ENCODE assay signal across 17 cellular contexts in the genomic region with DNA sequence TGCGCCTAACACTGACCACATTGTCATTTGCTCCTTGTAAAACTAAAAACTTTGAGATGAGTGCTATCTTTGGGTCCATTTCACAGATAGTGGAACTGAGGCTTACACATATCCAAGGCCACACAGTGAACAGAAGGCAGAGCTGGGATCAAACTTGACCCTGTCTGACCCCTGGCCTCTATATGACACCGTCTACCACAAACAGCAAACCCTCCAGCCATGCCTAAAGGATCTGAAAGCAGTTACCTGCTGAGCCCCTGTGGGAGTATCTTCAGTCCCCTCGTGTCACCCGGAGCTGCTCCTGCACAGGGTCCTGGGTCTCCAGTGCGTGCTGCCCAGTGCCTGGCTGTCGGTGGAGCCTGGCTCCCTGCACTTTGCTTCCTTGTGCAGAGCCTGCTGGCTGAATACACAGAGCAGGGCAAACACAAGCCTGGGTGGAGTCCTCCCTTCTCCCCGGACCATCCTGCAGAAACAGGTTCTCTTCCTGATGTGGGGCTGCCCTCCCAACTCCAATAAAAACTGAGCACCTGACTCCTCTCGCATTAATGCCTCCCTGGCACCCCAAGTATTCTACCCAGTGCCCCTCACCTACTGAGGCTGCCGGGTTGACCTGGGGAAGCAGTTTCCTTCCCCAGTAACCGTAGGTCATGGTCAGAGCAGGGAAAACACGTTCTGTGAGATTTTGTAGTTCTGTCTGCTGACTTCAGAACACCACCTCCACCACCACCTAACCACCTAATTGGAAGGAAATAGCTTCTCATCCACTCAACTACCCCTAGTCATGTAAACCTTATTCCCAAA. TPM values are rescaled to one million over a fixed set of nuclear protein-coding genes. Genes with fewer than 3 reads are reported as not detected.
A peak's percentile ranks its signal among the peaks of the same experiment; 100 is the strongest.
DNase-seq lines count a peak whose midpoint lies in the region; ATAC-seq and TF ChIP-seq lines count a peak whose summit lies in the region.
"Had no signal": no experiment of that assay in that cellular context is flagged by ENCODE, and none has a peak within 500 bp of the region (broad histone marks: within the 10 kb centered on the region; RNA-seq: fewer than 3 reads in every experiment).

A gene with protein sequence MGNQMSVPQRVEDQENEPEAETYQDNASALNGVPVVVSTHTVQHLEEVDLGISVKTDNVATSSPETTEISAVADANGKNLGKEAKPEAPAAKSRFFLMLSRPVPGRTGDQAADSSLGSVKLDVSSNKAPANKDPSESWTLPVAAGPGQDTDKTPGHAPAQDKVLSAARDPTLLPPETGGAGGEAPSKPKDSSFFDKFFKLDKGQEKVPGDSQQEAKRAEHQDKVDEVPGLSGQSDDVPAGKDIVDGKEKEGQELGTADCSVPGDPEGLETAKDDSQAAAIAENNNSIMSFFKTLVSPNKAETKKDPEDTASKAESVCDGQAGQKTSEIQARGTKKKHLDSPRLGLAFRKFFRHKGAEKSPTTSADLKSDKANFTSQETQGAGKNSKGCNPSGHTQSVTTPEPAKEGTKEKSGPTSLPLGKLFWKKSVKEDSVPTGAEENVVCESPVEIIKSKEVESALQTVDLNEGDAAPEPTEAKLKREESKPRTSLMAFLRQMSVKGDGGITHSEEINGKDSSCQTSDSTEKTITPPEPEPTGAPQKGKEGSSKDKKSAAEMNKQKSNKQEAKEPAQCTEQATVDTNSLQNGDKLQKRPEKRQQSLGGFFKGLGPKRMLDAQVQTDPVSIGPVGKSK (minus strand): TSS at position 408 of the 801 bp plus-strand sequence. CDS start 11,876 bp downstream, outside the sequence.

- TF ChIP-seq CTCF in natural killer cell (IDR thresholded peaks at IDR 0.05), result no peak
- no peak for TF ChIP-seq CTCF in dorsolateral prefrontal cortex (IDR thresholded peaks at IDR 0.05 in 54 of 56, conservative IDR thresholded peaks at IDR 0.05 in 2 of 56; ENCODE audit: low read depth in 1 of 56, partially characterized antibody in 56 of 56)
- TF ChIP-seq CTCF in nephron (IDR thresholded peaks at IDR 0.05; ENCODE audit: unreplicated experiment in 3 of 3), result no peak

- H3K27me3 Mint-ChIP-seq in natural killer cell treated with Interleukin-12 subunit alpha and Interleukin-12 subunit beta and Interleukin-15 and Interleukin-18, amount 100 ng/mL, for 72 hours, result no peaks in the 10 kb centered on the region
- H3K27me3 Mint-ChIP-seq in natural killer cell (ENCODE audit: low read depth in 2 of 2) (no peaks in the 10 kb centered on the region), nephron (ENCODE audit: low read depth) (peaks cover 8% of the 10 kb centered on the region)
- H3K27me3 Mint-ChIP-seq: activated T-cell treated with anti-CD3 and anti-CD28 coated beads, Interleukin-2, amount 50 U/mL, for 24 hours; CD8-positive, alpha-beta memory T cell had no signal

- H3K27me3 ChIP-seq in dorsolateral prefrontal cortex, result peaks cover 0 to 7% (median 0%) of the 10 kb centered on the region in 45 donors

- H3K36me3 Mint-ChIP-seq in natural killer cell treated with Interleukin-12 subunit alpha and Interleukin-12 subunit beta and Interleukin-15 and Interleukin-18, amount 100 ng/mL, for 72 hours, result no peaks in the 10 kb centered on the region
- no peaks in the 10 kb centered on the region for H3K36me3 Mint-ChIP-seq in natural killer cell
- H3K36me3 Mint-ChIP-seq in nephron (ENCODE audit: low read depth), result no peaks in the 10 kb centered on the region
- H3K36me3 Mint-ChIP-seq: activated naive CD4-positive, alpha-beta T cell treated with anti-CD3 and anti-CD28 coated beads, Interleukin-2, amount 50 U/mL, for 24 hours; CD8-positive, alpha-beta memory T cell had no signal

- no peak within 1 kb of the TSS for H3K4me3 ChIP-seq in dorsolateral prefrontal cortex

- peaks cover 10% of the 10 kb centered on the region in 2 donors for H3K4me1 Mint-ChIP-seq in natural killer cell treated with Interleukin-12 subunit alpha and Interleukin-12 subunit beta and Interleukin-15 and Interleukin-18, amount 100 ng/mL, for 72 hours (ENCODE audit: low read depth in 2 of 2)
- H3K4me1 Mint-ChIP-seq in natural killer cell, result peaks cover 9 to 15% of the 10 kb centered on the region in 2 donors
- peaks cover 4% of the 10 kb centered on the region for H3K4me1 Mint-ChIP-seq in nephron
- H3K4me1 Mint-ChIP-seq: activated naive CD4-positive, alpha-beta T cell treated with anti-CD3 and anti-CD28 coated beads, Interleukin-2, amount 50 U/mL, for 24 hours had no signal

- intact Hi-C loops in natural killer cell (cut with micrococcal nuclease), result no loop called here
- intact Hi-C loops in dorsolateral prefrontal cortex (cut with DNase I), result no loop called here

- no peaks in the 10 kb centered on the region for H3K9me3 Mint-ChIP-seq in natural killer cell treated with Interleukin-12 subunit alpha and Interleukin-12 subunit beta and Interleukin-15 and Interleukin-18, amount 100 ng/mL, for 72 hours
- no peaks in the 10 kb centered on the region for H3K9me3 Mint-ChIP-seq in natural killer cell
- H3K9me3 Mint-ChIP-seq in nephron, result no peaks in the 10 kb centered on the region
- H3K9me3 Mint-ChIP-seq: activated naive CD4-positive, alpha-beta T cell treated with anti-CD3 and anti-CD28 coated beads, Interleukin-2, amount 50 U/mL, for 24 hours; activated T-cell treated with anti-CD3 and anti-CD28 coated beads, Interleukin-2, amount 50 U/mL, for 24 hours; CD8-positive, alpha-beta memory T cell had no signal

- DNase-seq in natural killer cell treated with Interleukin-12 subunit alpha and Interleukin-12 subunit beta and Interleukin-15 and Interleukin-18, amount 100 ng/mL, for 72 hours (ENCODE audit: low spot score), result peak; percentile 55
- DNase-seq in natural killer cell (no peak), dorsolateral prefrontal cortex (no peak), globus pallidus (ENCODE audit: low spot score) (no peak), NOMO-1 treated with dmso at 0.1 percent for 144 hours (lab: John Stamatoyannopoulos, UW; ENCODE audit: unreplicated experiment) (no peak), substantia nigra (lab: John Stamatoyannopoulos, UW) (no peak)
- DNase-seq: activated T-cell treated with anti-CD3 and anti-CD28 coated beads, Interleukin-2, amount 50 U/mL, for 24 hours; CD8-positive, alpha-beta memory T cell; effector CD4-positive, alpha-beta T cell; NCI-H446 treated with DMSO at 0.1 percent for 48 hours; stimulated activated naive CD4-positive, alpha-beta T cell treated with Interleukin-2 at 50 U/mL for 16 hours had no signal

- peak within 1 kb of the TSS in 1 of 2 donors; percentile 46 for H3K27ac Mint-ChIP-seq in natural killer cell treated with Interleukin-12 subunit alpha and Interleukin-12 subunit beta and Interleukin-15 and Interleukin-18, amount 100 ng/mL, for 72 hours
- H3K27ac Mint-ChIP-seq in natural killer cell, result no peak within 1 kb of the TSS
- H3K27ac Mint-ChIP-seq in nephron, result peak within 1 kb of the TSS in 2 of 3 experiments; percentile 41 to 87
- H3K27ac Mint-ChIP-seq: activated naive CD4-positive, alpha-beta T cell treated with anti-CD3 and anti-CD28 coated beads, Interleukin-2, amount 50 U/mL, for 24 hours; activated T-cell treated with anti-CD3 and anti-CD28 coated beads, Interleukin-2, amount 50 U/mL, for 24 hours had no signal

- H3K4me3 Mint-ChIP-seq in natural killer cell treated with Interleukin-12 subunit alpha and Interleukin-12 subunit beta and Interleukin-15 and Interleukin-18, amount 100 ng/mL, for 72 hours, result no peak within 1 kb of the TSS
- no peak within 1 kb of the TSS for H3K4me3 Mint-ChIP-seq in natural killer cell
- no peak within 1 kb of the TSS for H3K4me3 Mint-ChIP-seq in nephron
- H3K4me3 Mint-ChIP-seq: activated naive CD4-positive, alpha-beta T cell treated with anti-CD3 and anti-CD28 coated beads, Interleukin-2, amount 50 U/mL, for 24 hours; activated T-cell treated with anti-CD3 and anti-CD28 coated beads, Interleukin-2, amount 50 U/mL, for 24 hours; CD8-positive, alpha-beta memory T cell had no signal

- peak in 1 of 2 donors; percentile 45 for ATAC-seq in natural killer cell treated with Interleukin-12 subunit alpha and Interleukin-12 subunit beta and Interleukin-15 and Interleukin-18, amount 100 ng/mL, for 72 hours
- ATAC-seq in natural killer cell, result no peak
- ATAC-seq in GM18868 (IDR thresholded peaks at IDR 0.05; ENCODE audit: unreplicated experiment), result no peak

- H3K27ac ChIP-seq in dorsolateral prefrontal cortex, result no peak within 1 kb of the TSS
- no peak within 1 kb of the TSS for H3K27ac ChIP-seq in substantia nigra (ENCODE audit: low read depth, low read length, poor library complexity, severe bottlenecking)

RNA-seq across cellular contexts. Expression of the gene that starts here (rescaled TPM):
- total RNA-seq in natural killer cell treated with Interleukin-12 subunit alpha and Interleukin-12 subunit beta and Interleukin-15 and Interleukin-18, amount 100 ng/mL, for 72 hours, result under 1 TPM; 0.10 to 0.11 TPM
- total RNA-seq in natural killer cell (1 to 10 TPM in 1 of 3 donors, under 1 TPM in 2; 0.31 to 1.2 (median 0.68) TPM), dorsolateral prefrontal cortex (100 to 1,000 TPM in 79 of 120 experiments, 10 to 100 TPM in 41; 24.9 to 411 (median 127) TPM)
- total RNA-seq: bronchial epithelial cell, LHCN-M2, SK-MEL-5 had no signal

Comparison
In these comparisons a context has a peak if more than half of its experiments do, and no peak if none do; other contexts are left out.
1. RNA of the gene that starts here (total RNA-seq): 24.9 to 411 TPM in dorsolateral prefrontal cortex; 0.31 to 1.2 TPM in natural killer cell and 0.10 to 0.11 TPM in natural killer cell treated with Interleukin-12 subunit alpha and Interleukin-12 subunit beta and Interleukin-15 and Interleukin-18, amount 100 ng/mL, for 72 hours; every median in the first group is over 10 times any median in the second.
2. Peak in DNase-seq in natural killer cell treated with Interleukin-12 subunit alpha and Interleukin-12 subunit beta and Interleukin-15 and Interleukin-18, amount 100 ng/mL, for 72 hours; RNA of the gene not detected or under 1 TPM.
3. H3K27ac Mint-ChIP-seq: peak in nephron (2 of 3); none in natural killer cell (0 of 2).